Comparison of ENCODE assay signal across 16 cellular contexts in the genomic region with DNA sequence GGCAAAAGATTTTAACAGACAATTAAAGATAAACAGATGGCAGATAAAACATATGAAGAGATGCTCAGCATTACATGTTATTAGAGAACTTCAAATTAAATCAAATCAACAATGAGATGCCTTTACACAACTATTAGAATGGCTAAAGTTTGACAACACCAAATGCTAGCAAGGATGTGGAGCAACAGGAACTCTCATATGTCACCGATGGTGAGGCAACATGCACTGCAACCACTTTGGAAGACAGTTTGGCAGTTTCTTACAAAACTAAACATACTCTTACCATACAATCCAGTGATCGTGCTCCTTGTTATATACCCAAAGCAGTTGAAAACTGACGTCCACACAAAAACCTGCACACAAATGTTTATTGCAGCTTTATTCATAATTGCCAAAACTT. TPM values are rescaled to one million over a fixed set of nuclear protein-coding genes. Genes with fewer than 3 reads are reported as not detected.
DNase-seq lines count a peak whose midpoint lies in the region; ATAC-seq, FAIRE-seq and TF ChIP-seq lines count a peak whose summit lies in the region.
"Had no signal": no experiment of that assay in that cellular context is flagged by ENCODE, and none has a peak within 500 bp of the region (broad histone marks: within the 10 kb centered on the region; RNA-seq: fewer than 3 reads in every experiment).

No MANE protein-coding gene starts in this region.

- no TSS peak for BruUV-seq in HepG2 (replicated peaks; lab: Mats Ljungman, UMichigan)

- H3K27ac ChIP-seq in HepG2 (ENCODE audit: extremely low read length, insufficient read depth, low read length) (no peak overlapping the region), right lobe of liver (no peak overlapping the region), HL-60 (replicated peaks) (peak overlapping the region; percentile 61)
- H3K27ac ChIP-seq: BLaER1 had no signal

- no peak overlapping the region for H3K4me2 ChIP-seq in HepG2 (ENCODE audit: low read depth, low read length)
- H3K4me2 ChIP-seq: BLaER1 had no signal

- intact Hi-C loops in HepG2 (cut with micrococcal nuclease; ENCODE audit: unreplicated experiment) (no loop called here), right lobe of liver (cut with DNase I) (no loop called here)

- H4K20me1 ChIP-seq in HepG2 (ENCODE audit: insufficient read depth, low read length): no peaks in the 10 kb centered on the region
- H4K20me1 ChIP-seq: BLaER1 had no signal

- ATAC-seq in HepG2 (no peak), right lobe of liver (no peak)
- no peak for ATAC-seq in central memory CD8-positive, alpha-beta T cell (replicated peaks; ENCODE audit: extremely low read depth, poor library complexity, severe bottlenecking)
- ATAC-seq: CD8-positive, alpha-beta T cell; K562 had no signal

- in situ Hi-C loops in HepG2 (cut with HindIII; ENCODE audit: extremely low pct_ligation_motif_present, low pct_unique_long_range_greater_than_20kb): no loop called here

- WGBS in HepG2 (ENCODE audit: low lambda C conversion rate): 59% methylated on average over 3 of the region's 3 CpGs
- WGBS in right lobe of liver (ENCODE audit: insufficient coverage, low coverage, low lambda C conversion rate, missing lambda C conversion rate): 68% methylated on average over 2 of the region's 3 CpGs

- TF ChIP-seq CTCF in HepG2 (CRISPR knock-in tag; IDR thresholded peaks at IDR 0.05): no peak
- no peak for TF ChIP-seq CTCF in right lobe of liver (IDR thresholded peaks at IDR 0.05)
- no peak for TF ChIP-seq CTCF in HL-60 (IDR thresholded peaks at IDR 0.05; ENCODE audit: insufficient read depth, low read length)
- TF ChIP-seq CTCF in GM10248 (IDR thresholded peaks at IDR 0.05; ENCODE audit: control extremely low read depth, extremely low read depth, low read depth, missing control alignments): no peak

- no peaks in the 10 kb centered on the region for H3K27me3 ChIP-seq in HepG2 (ENCODE audit: control insufficient read depth in 1 of 2, insufficient read depth in 2 of 2, low read length in 2 of 2)
- no peaks in the 10 kb centered on the region for H3K27me3 ChIP-seq in right lobe of liver
- H3K27me3 ChIP-seq in HL-60 (ENCODE audit: insufficient read depth, poor library complexity, severe bottlenecking): no peaks in the 10 kb centered on the region
- H3K27me3 ChIP-seq: BLaER1 had no signal

- no peak for TF ChIP-seq POLR2A in HepG2 (IDR thresholded peaks at IDR 0.05; ENCODE audit: insufficient read depth in 1 of 2, low read depth in 2 of 2, low read length in 2 of 2)
- TF ChIP-seq POLR2A in right lobe of liver (IDR thresholded peaks at IDR 0.05): no peak

- CTCF ChIA-PET in HepG2 (lab: Yijun Ruan, JAX; ENCODE audit: low intra/inter-chr PET ratio, low total read pairs) (no interaction called here), GM10248 (lab: Yijun Ruan, JAX) (no interaction called here)

- H3K36me3 Mint-ChIP-seq in central memory CD8-positive, alpha-beta T cell (ENCODE audit: insufficient read depth): peaks cover 4% of the 10 kb centered on the region
- H3K36me3 Mint-ChIP-seq: CD8-positive, alpha-beta T cell had no signal

- H3K4me3 ChIP-seq in HepG2 (replicated peaks in 1 of 3; ENCODE audit: insufficient read depth in 1 of 3, low read depth in 2 of 3, low read length in 3 of 3): no peak overlapping the region
- H3K4me3 ChIP-seq in right lobe of liver: no peak overlapping the region
- no peak overlapping the region for H3K4me3 ChIP-seq in HL-60 (replicated peaks; ENCODE audit: insufficient read depth, low read length)
- H3K4me3 ChIP-seq: BLaER1, K562 had no signal

- peaks cover 17% of the 10 kb centered on the region for H3K4me1 ChIP-seq in HepG2 (ENCODE audit: insufficient read depth, low read length)
- peaks cover 0 to under 1% (median under 1%) of the 10 kb centered on the region in 4 donors for H3K4me1 ChIP-seq in right lobe of liver

- H3K27me3 Mint-ChIP-seq in central memory CD8-positive, alpha-beta T cell: peaks cover 10% of the 10 kb centered on the region

- H3K79me2 ChIP-seq in HepG2 (ENCODE audit: insufficient read depth, low read length): no peaks in the 10 kb centered on the region

- no peak overlapping the region for H3K4me3 Mint-ChIP-seq in central memory CD8-positive, alpha-beta T cell
- H3K4me3 Mint-ChIP-seq: CD8-positive, alpha-beta T cell; H9 had no signal

- H3K4me1 Mint-ChIP-seq in central memory CD8-positive, alpha-beta T cell: no peaks in the 10 kb centered on the region
- H3K4me1 Mint-ChIP-seq: H9 had no signal

- no peaks in the 10 kb centered on the region for H3K36me3 ChIP-seq in HepG2 (replicated peaks in 1 of 2; ENCODE audit: control insufficient read depth in 1 of 2, insufficient read depth in 2 of 2, low read length in 2 of 2)
- no peaks in the 10 kb centered on the region for H3K36me3 ChIP-seq in right lobe of liver
- H3K36me3 ChIP-seq: BLaER1 had no signal

- TF ChIP-seq RAD21 in HepG2 (CRISPR knock-in tag; IDR thresholded peaks at IDR 0.05): no peak

- POLR2A ChIA-PET in HepG2 (lab: Yijun Ruan, JAX): no interaction called here
- POLR2A ChIA-PET in GM10248 (lab: Yijun Ruan, JAX): no interaction called here

- TF ChIP-seq EP300 in HepG2 (IDR thresholded peaks at IDR 0.05; ENCODE audit: low read depth in 2 of 2, low read length in 2 of 2): no peak
- no peak for TF ChIP-seq EP300 in HepG2 (CRISPR knock-in tag; IDR thresholded peaks at IDR 0.05; ENCODE audit: borderline replicate concordance)

- H3K9ac ChIP-seq in HepG2 (ENCODE audit: insufficient read depth, low read depth, low read length): no peak overlapping the region
- H3K9ac ChIP-seq: BLaER1 had no signal

- no peak for FAIRE-seq in HepG2 (lab: Jason Lieb, UNC)
- FAIRE-seq: A204.1, GM12891, GM19239, H1, K562 had no signal

- H2AFZ ChIP-seq in HepG2 (ENCODE audit: low read length): no peak overlapping the region

- no peak for DNase-seq in HepG2 (ENCODE audit: low spot score)
- DNase-seq in right lobe of liver: no peak
- peak in 1 of 2 experiments; percentile 78 for DNase-seq in HL-60 (ENCODE audit: low read depth in 1 of 2, low spot score in 1 of 2)
- DNase-seq in central memory CD8-positive, alpha-beta T cell (ENCODE audit: low spot score in 2 of 2): no peak
- DNase-seq in GM10248 (ENCODE audit: extremely low spot score): no peak
- no peak for DNase-seq in activated T-cell treated with anti-CD3 and anti-CD28 coated beads, Interleukin-2, amount 50 U/mL, for 48 hours
- DNase-seq: Calu3; CD8-positive, alpha-beta T cell; DMS79 treated with DMSO at 0.1 percent for 48 hours; H9 had no signal

- H3K27ac Mint-ChIP-seq in central memory CD8-positive, alpha-beta T cell (ENCODE audit: low read depth): peak overlapping the region; percentile 57
- H3K27ac Mint-ChIP-seq: CD8-positive, alpha-beta T cell; H9 had no signal

- H3K9me3 ChIP-seq in HepG2 (ENCODE audit: low read length): no peaks in the 10 kb centered on the region
- H3K9me3 ChIP-seq in right lobe of liver: no peaks in the 10 kb centered on the region

- H3K9me3 Mint-ChIP-seq in central memory CD8-positive, alpha-beta T cell: no peaks in the 10 kb centered on the region
- H3K9me3 Mint-ChIP-seq: CD8-positive, alpha-beta T cell had no signal

RNA-seq across cellular contexts. Expression of a gene that starts 13.7 kb away (rescaled TPM):
- 42.2 and 68.9 TPM in 2 replicates for total RNA-seq in HepG2 (2016; rRNA removed; fragmentation: Illumina TruSeq; extraction: Trizol)
- 43.5 and 45.3 TPM in 2 replicates for total RNA-seq in HepG2 (2016; cell fraction: cytosol; rRNA removed; fragmentation: Illumina TruSeq; extraction: Trizol; ENCODE audit: low read depth)
- 42.7 and 63.5 TPM in 2 replicates for total RNA-seq in HepG2 (2016; cell fraction: insoluble cytoplasmic fraction; rRNA removed; fragmentation: Illumina TruSeq; extraction: Trizol)
- total RNA-seq in HepG2 (2016; cell fraction: membrane; rRNA removed; fragmentation: Illumina TruSeq; extraction: Trizol): 36.0 and 39.2 TPM in 2 replicates
- 47.7 and 50.6 TPM in 2 replicates for total RNA-seq in HepG2 (2016; cell fraction: nucleus; rRNA removed; fragmentation: Illumina TruSeq; extraction: Trizol)
- 13.9 and 17.5 TPM in 2 replicates for polyA plus RNA-seq in HepG2 (2011; rRNA removed)
- polyA plus RNA-seq in HepG2 (2011; cell fraction: cytosol; rRNA removed): 10.9 and 15.5 TPM in 2 replicates
- polyA plus RNA-seq in HepG2 (2011; cell fraction: nucleus; rRNA removed): 8.0 and 12.0 TPM in 2 replicates
- polyA plus RNA-seq in HepG2 (2012): 18.8 and 23.6 TPM in 2 replicates
- 1.3 and 1.5 TPM in 2 replicates for polyA plus RNA-seq in HepG2 (2016; cell fraction: cytosol; fragmentation: Illumina TruSeq; extraction: Trizol; ENCODE audit: low read depth)
- 40.1 and 45.1 TPM in 2 replicates for polyA plus RNA-seq in HepG2 (2016; cell fraction: insoluble cytoplasmic fraction; fragmentation: Illumina TruSeq; extraction: Trizol; ENCODE audit: low read depth)
- polyA plus RNA-seq in HepG2 (2016; cell fraction: membrane; fragmentation: Illumina TruSeq; extraction: Trizol; ENCODE audit: low read depth): 5.8 and 7.3 TPM in 2 replicates
- polyA plus RNA-seq in HepG2 (2016; cell fraction: nucleus; fragmentation: Illumina TruSeq; extraction: Trizol; ENCODE audit: insufficient read depth, low read depth): 24.1 and 26.2 TPM in 2 replicates
- polyA minus RNA-seq in HepG2 (2011; rRNA and poly(A)+ RNA removed; ENCODE audit: low replicate concordance): 30.6 and 37.0 TPM in 2 replicates
- 46.1 and 56.6 TPM in 2 replicates for polyA minus RNA-seq in HepG2 (2011; cell fraction: cytosol; rRNA and poly(A)+ RNA removed)
- 54.5 and 71.6 TPM in 2 replicates for polyA minus RNA-seq in HepG2 (2011; cell fraction: nucleus; rRNA and poly(A)+ RNA removed)
- total RNA-seq in right lobe of liver: 10 to 100 TPM; 17.7 to 21.6 (median 19.9) TPM

RNA-seq across cellular contexts. Expression of a gene that starts 33.5 kb away (rescaled TPM):
- total RNA-seq in HepG2 (2016; rRNA removed; fragmentation: Illumina TruSeq; extraction: Trizol) (91.6 and 108 TPM in 2 replicates), right lobe of liver (10 to 100 TPM; 17.0 to 46.5 (median 30.6) TPM)
- total RNA-seq in HepG2 (2016; cell fraction: cytosol; rRNA removed; fragmentation: Illumina TruSeq; extraction: Trizol; ENCODE audit: low read depth): 46.8 and 47.9 TPM in 2 replicates
- 95.7 and 113 TPM in 2 replicates for total RNA-seq in HepG2 (2016; cell fraction: insoluble cytoplasmic fraction; rRNA removed; fragmentation: Illumina TruSeq; extraction: Trizol)
- total RNA-seq in HepG2 (2016; cell fraction: membrane; rRNA removed; fragmentation: Illumina TruSeq; extraction: Trizol): 58.2 and 62.5 TPM in 2 replicates
- total RNA-seq in HepG2 (2016; cell fraction: nucleus; rRNA removed; fragmentation: Illumina TruSeq; extraction: Trizol): 79.6 and 84.1 TPM in 2 replicates
- 47.0 and 61.1 TPM in 2 replicates for polyA plus RNA-seq in HepG2 (2011; rRNA removed)
- 26.3 and 29.5 TPM in 2 replicates for polyA plus RNA-seq in HepG2 (2011; cell fraction: cytosol; rRNA removed)
- 120 and 126 TPM in 2 replicates for polyA plus RNA-seq in HepG2 (2011; cell fraction: nucleus; rRNA removed)
- polyA plus RNA-seq in HepG2 (2012): 42.3 and 49.9 TPM in 2 replicates
- 42.9 and 45.9 TPM in 2 replicates for polyA plus RNA-seq in HepG2 (2016; cell fraction: cytosol; fragmentation: Illumina TruSeq; extraction: Trizol; ENCODE audit: low read depth)
- polyA plus RNA-seq in HepG2 (2016; cell fraction: insoluble cytoplasmic fraction; fragmentation: Illumina TruSeq; extraction: Trizol; ENCODE audit: low read depth): 98.9 and 108 TPM in 2 replicates
- polyA plus RNA-seq in HepG2 (2016; cell fraction: membrane; fragmentation: Illumina TruSeq; extraction: Trizol; ENCODE audit: low read depth): 44.9 and 47.4 TPM in 2 replicates
- 142 and 151 TPM in 2 replicates for polyA plus RNA-seq in HepG2 (2016; cell fraction: nucleus; fragmentation: Illumina TruSeq; extraction: Trizol; ENCODE audit: insufficient read depth, low read depth)
- 11.7 and 12.0 TPM in 2 replicates for polyA minus RNA-seq in HepG2 (2011; rRNA and poly(A)+ RNA removed; ENCODE audit: low replicate concordance)
- polyA minus RNA-seq in HepG2 (2011; cell fraction: cytosol; rRNA and poly(A)+ RNA removed): 11.8 and 18.0 TPM in 2 replicates
- 56.8 and 59.3 TPM in 2 replicates for polyA minus RNA-seq in HepG2 (2011; cell fraction: nucleus; rRNA and poly(A)+ RNA removed)

RNA-seq across cellular contexts. Expression of a gene that starts 47.4 kb away (rescaled TPM):
- total RNA-seq in HepG2 (2016; rRNA removed; fragmentation: Illumina TruSeq; extraction: Trizol) (11.8 and 16.1 TPM in 2 replicates), right lobe of liver (10 to 100 TPM; 16.2 to 21.1 (median 18.8) TPM)
- 3.0 and 3.6 TPM in 2 replicates for total RNA-seq in HepG2 (2016; cell fraction: cytosol; rRNA removed; fragmentation: Illumina TruSeq; extraction: Trizol; ENCODE audit: low read depth)
- total RNA-seq in HepG2 (2016; cell fraction: insoluble cytoplasmic fraction; rRNA removed; fragmentation: Illumina TruSeq; extraction: Trizol): 11.8 and 16.2 TPM in 2 replicates
- total RNA-seq in HepG2 (2016; cell fraction: membrane; rRNA removed; fragmentation: Illumina TruSeq; extraction: Trizol): 8.9 and 10.3 TPM in 2 replicates
- total RNA-seq in HepG2 (2016; cell fraction: nucleus; rRNA removed; fragmentation: Illumina TruSeq; extraction: Trizol): 23.8 and 25.0 TPM in 2 replicates
- 15.3 and 16.0 TPM in 2 replicates for polyA plus RNA-seq in HepG2 (2011; rRNA removed)
- 7.6 and 10.9 TPM in 2 replicates for polyA plus RNA-seq in HepG2 (2011; cell fraction: cytosol; rRNA removed)
- polyA plus RNA-seq in HepG2 (2011; cell fraction: nucleus; rRNA removed): 37.7 and 43.0 TPM in 2 replicates
- 21.9 and 23.8 TPM in 2 replicates for polyA plus RNA-seq in HepG2 (2012)
- polyA plus RNA-seq in HepG2 (2016; cell fraction: cytosol; fragmentation: Illumina TruSeq; extraction: Trizol; ENCODE audit: low read depth): 1.6 and 2.9 TPM in 2 replicates
- polyA plus RNA-seq in HepG2 (2016; cell fraction: insoluble cytoplasmic fraction; fragmentation: Illumina TruSeq; extraction: Trizol; ENCODE audit: low read depth): 24.0 and 27.9 TPM in 2 replicates
- polyA plus RNA-seq in HepG2 (2016; cell fraction: membrane; fragmentation: Illumina TruSeq; extraction: Trizol; ENCODE audit: low read depth): 6.4 and 8.1 TPM in 2 replicates
- 35.9 and 48.4 TPM in 2 replicates for polyA plus RNA-seq in HepG2 (2016; cell fraction: nucleus; fragmentation: Illumina TruSeq; extraction: Trizol; ENCODE audit: insufficient read depth, low read depth)
- 10.4 and 18.0 TPM in 2 replicates for polyA minus RNA-seq in HepG2 (2011; rRNA and poly(A)+ RNA removed; ENCODE audit: low replicate concordance)
- 9.7 and 13.0 TPM in 2 replicates for polyA minus RNA-seq in HepG2 (2011; cell fraction: cytosol; rRNA and poly(A)+ RNA removed)
- 30.6 and 33.9 TPM in 2 replicates for polyA minus RNA-seq in HepG2 (2011; cell fraction: nucleus; rRNA and poly(A)+ RNA removed)
- total RNA-seq: CD8-positive, alpha-beta T cell had no signal
